Comparison of ENCODE assay signal across 7 cellular contexts in genomic region chr6:156686429-156686939, GRCh38.
DNase-seq lines count a peak whose midpoint lies in the region; ATAC-seq and TF ChIP-seq lines count a peak whose summit lies in the region.

No MANE protein-coding gene starts in this region.

- H4K20me1 ChIP-seq in neural progenitor cell (ENCODE audit: low read depth), result no peaks in the 10 kb centered on the region

- no peaks in the 10 kb centered on the region for H3K79me2 ChIP-seq in neural progenitor cell (ENCODE audit: low read depth)

- peaks cover 26% of the 10 kb centered on the region for H3F3A ChIP-seq in neural progenitor cell (ENCODE audit: low read depth)

- DNase-seq in GM06990 (ENCODE audit: extremely low read depth, insufficient read length), result no peak
- peak; percentile 75 for DNase-seq in NCI-H526 treated with DMSO at 0.1 percent for 48 hours (lab: John Stamatoyannopoulos, UW)
- DNase-seq in activated naive CD4-positive, alpha-beta T cell treated with anti-CD3 and anti-CD28 coated beads for 36 hours, result peak; percentile 59
- DNase-seq in foreskin melanocyte, result peak; percentile 79
- DNase-seq in neural progenitor cell (ENCODE audit: low spot score), result peak; percentile 80

- H3K27ac Mint-ChIP-seq in activated naive CD4-positive, alpha-beta T cell treated with anti-CD3 and anti-CD28 coated beads for 36 hours, result peak overlapping the region; percentile 91
- H3K27ac Mint-ChIP-seq in neural progenitor cell, result peak overlapping the region; percentile 92

- no peaks in the 10 kb centered on the region for H3K36me3 ChIP-seq in GM06990 (ENCODE audit: control insufficient read depth, insufficient read depth, low read length)
- no peaks in the 10 kb centered on the region for H3K36me3 ChIP-seq in neural progenitor cell

- TF ChIP-seq CTCF in GM06990 (IDR thresholded peaks at IDR 0.05; ENCODE audit: insufficient read depth, low read length, poor library complexity, severe bottlenecking) (peak; percentile 30), neural progenitor cell (IDR thresholded peaks at IDR 0.05) (peak; percentile 31)

- no peaks in the 10 kb centered on the region for H3K36me3 Mint-ChIP-seq in activated naive CD4-positive, alpha-beta T cell treated with anti-CD3 and anti-CD28 coated beads for 36 hours (ENCODE audit: low read depth)
- H3K36me3 Mint-ChIP-seq in neural progenitor cell, result no peaks in the 10 kb centered on the region

- peak overlapping the region; percentile 86 for H2AFZ ChIP-seq in neural progenitor cell (replicated peaks)

- H3K9me3 ChIP-seq in neural progenitor cell (ENCODE audit: low read depth), result no peaks in the 10 kb centered on the region

- intact Hi-C loops in activated naive CD4-positive, alpha-beta T cell treated with anti-CD3 and anti-CD28 coated beads for 36 hours (cut with micrococcal nuclease), result loop anchor here (1.0 to 5.0 kb wide), 9 partner anchors 34 to 1372 kb away; partner anchors contain the start of gene TFB1M

- H3K4me2 ChIP-seq in neural progenitor cell, result peak overlapping the region; percentile 90

- no peaks in the 10 kb centered on the region for H3K9me3 Mint-ChIP-seq in activated naive CD4-positive, alpha-beta T cell treated with anti-CD3 and anti-CD28 coated beads for 36 hours
- H3K9me3 Mint-ChIP-seq in neural progenitor cell, result no peaks in the 10 kb centered on the region

- H3K27me3 Mint-ChIP-seq in activated naive CD4-positive, alpha-beta T cell treated with anti-CD3 and anti-CD28 coated beads for 36 hours (ENCODE audit: low read depth), result no peaks in the 10 kb centered on the region
- peaks cover 12% of the 10 kb centered on the region for H3K27me3 Mint-ChIP-seq in neural progenitor cell (ENCODE audit: insufficient read depth, low read depth)

- H3K27ac ChIP-seq in neural progenitor cell, result peak overlapping the region; percentile 91

- ATAC-seq in HG03432 (IDR thresholded peaks at IDR 0.05; ENCODE audit: unreplicated experiment), result peak; percentile 11
- ATAC-seq in GM19467 (IDR thresholded peaks at IDR 0.05; ENCODE audit: unreplicated experiment), result no peak

- H3K27me3 ChIP-seq in GM06990 (replicated peaks; ENCODE audit: control insufficient read depth, insufficient read depth, low read length) (no peaks in the 10 kb centered on the region), neural progenitor cell (peaks cover 9% of the 10 kb centered on the region)

- no peak overlapping the region for H3K9ac ChIP-seq in neural progenitor cell

- peak overlapping the region; percentile 82 for H3K4me3 Mint-ChIP-seq in activated naive CD4-positive, alpha-beta T cell treated with anti-CD3 and anti-CD28 coated beads for 36 hours
- H3K4me3 Mint-ChIP-seq in neural progenitor cell, result peak overlapping the region; percentile 87

- peaks cover 10% of the 10 kb centered on the region for H3K4me1 ChIP-seq in neural progenitor cell

- H3K4me3 ChIP-seq in GM06990 (replicated peaks; ENCODE audit: low read depth, low read length) (peak overlapping the region; percentile 81), neural progenitor cell (peak overlapping the region; percentile 57)

- CTCF ChIA-PET in activated naive CD4-positive, alpha-beta T cell treated with anti-CD3 and anti-CD28 coated beads for 36 hours (lab: Charles Lee), result interaction anchor here (1.1 kb wide), 1 partner anchor 35 kb away, joined by 4 read pairs; no protein-coding TSS in a partner anchor

- H3K4me1 Mint-ChIP-seq in activated naive CD4-positive, alpha-beta T cell treated with anti-CD3 and anti-CD28 coated beads for 36 hours (ENCODE audit: low read depth), result peaks cover 32% of the 10 kb centered on the region
- H3K4me1 Mint-ChIP-seq in neural progenitor cell, result peaks cover 21% of the 10 kb centered on the region
